ENCODE assay signal across 8 cellular contexts in the genomic region with DNA sequence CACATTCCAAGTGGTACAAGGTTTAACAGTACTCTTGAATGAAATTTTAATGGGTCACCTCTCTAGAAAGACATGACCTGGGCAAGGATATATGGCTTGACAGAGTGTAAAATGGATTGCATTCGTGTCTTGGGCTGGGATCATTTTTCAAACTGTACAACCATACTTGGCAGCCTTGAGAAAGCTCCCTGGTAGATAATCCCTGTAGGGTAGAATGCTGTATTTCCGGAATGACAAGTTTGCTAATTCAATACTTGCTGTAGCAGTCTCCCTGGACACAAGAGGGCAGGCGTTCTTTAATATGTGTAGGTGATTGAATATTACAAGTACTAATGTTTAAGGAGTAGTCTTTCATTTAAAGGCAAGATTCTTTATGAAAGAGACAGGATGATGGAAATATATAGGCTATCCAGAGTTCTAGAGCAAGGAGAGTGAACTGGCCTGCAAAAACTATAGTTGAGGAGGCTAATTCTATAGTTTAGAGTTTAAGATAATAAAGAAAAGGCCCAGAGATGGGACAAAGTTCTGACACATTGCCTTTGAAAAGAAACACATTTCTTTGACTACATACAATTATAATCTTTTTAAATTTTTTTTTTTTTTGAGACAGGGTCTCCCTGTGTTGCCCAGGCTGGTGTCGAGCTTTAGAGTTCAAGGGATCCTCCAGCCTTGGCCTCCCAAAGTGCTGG. TPM values are rescaled to one million over a fixed set of nuclear protein-coding genes. Genes with fewer than 3 reads are reported as not detected.
DNase-seq lines count a peak whose midpoint lies in the region; ATAC-seq, FAIRE-seq and TF ChIP-seq lines count a peak whose summit lies in the region.

No MANE protein-coding gene starts in this region.

- H3K27me3 ChIP-seq in BE2C: no peaks in the 10 kb centered on the region
- no peaks in the 10 kb centered on the region for H3K27me3 ChIP-seq in OCI-LY1 (ENCODE audit: insufficient read depth, low read length)
- H3K27me3 ChIP-seq in esophagus muscularis mucosa: no peaks in the 10 kb centered on the region
- no peaks in the 10 kb centered on the region for H3K27me3 ChIP-seq in pancreas

- TF ChIP-seq POLR2A in esophagus muscularis mucosa (IDR thresholded peaks at IDR 0.05; ENCODE audit: low read depth): no peak

- H3K4me3 ChIP-seq in BE2C (ENCODE audit: low read depth, low read length) (no peak overlapping the region), OCI-LY1 (ENCODE audit: low read depth, low read length, poor library complexity, severe bottlenecking) (no peak overlapping the region), esophagus muscularis mucosa (no peak overlapping the region), pancreas (no peak overlapping the region)

- H3K9me2 ChIP-seq in OCI-LY1 (ENCODE audit: low read depth, low read length): no peaks in the 10 kb centered on the region

- DNase-seq in BE2C: no peak
- no peak for DNase-seq in esophagus muscularis mucosa (ENCODE audit: extremely low spot score)
- DNase-seq in pancreas: peak in 4 of 6 donors; percentile 46 to 76 (median 72)
- DNase-seq in GF-D8 (lab: John Stamatoyannopoulos, UW): no peak
- DNase-seq in caudate nucleus (lab: John Stamatoyannopoulos, UW): no peak

- intact Hi-C loops in esophagus muscularis mucosa (cut with DNase I): no loop called here
- intact Hi-C loops in pancreas (cut with DNase I): loop anchor here in 1 of 3 donors (10.0 kb wide), 1 partner anchor 151 kb away; no protein-coding TSS in a partner anchor

- no peak overlapping the region for H3K4me2 ChIP-seq in OCI-LY1 (ENCODE audit: low read length)

- ATAC-seq in HG02884 (IDR thresholded peaks at IDR 0.05; ENCODE audit: unreplicated experiment) (peak; percentile 66), pancreas (peak; percentile 99 to 100 (median 100)), GM21381 (IDR thresholded peaks at IDR 0.05; ENCODE audit: unreplicated experiment) (no peak)

- H2AFZ ChIP-seq in OCI-LY1 (ENCODE audit: low read length): no peak overlapping the region

- H4K20me1 ChIP-seq in OCI-LY1 (ENCODE audit: insufficient read depth, low read length): no peaks in the 10 kb centered on the region

- TF ChIP-seq EP300 in esophagus muscularis mucosa (IDR thresholded peaks at IDR 0.05): no peak

- peak; percentile 61 for TF ChIP-seq CTCF in BE2C (IDR thresholded peaks at IDR 0.05; ENCODE audit: low read depth, low read length)
- TF ChIP-seq CTCF in OCI-LY1 (IDR thresholded peaks at IDR 0.05; ENCODE audit: low read length): peak; percentile 88
- peak; percentile 20 to 41 (median 25) for TF ChIP-seq CTCF in esophagus muscularis mucosa (IDR thresholded peaks at IDR 0.05)
- peak; percentile 35 to 63 (median 50) for TF ChIP-seq CTCF in pancreas (IDR thresholded peaks at IDR 0.05)

- H3K27ac ChIP-seq in OCI-LY1 (ENCODE audit: low read depth, low read length, poor library complexity, severe bottlenecking): peak overlapping the region; percentile 20
- no peak overlapping the region for H3K27ac ChIP-seq in esophagus muscularis mucosa (replicated peaks in 1 of 4)
- peak overlapping the region in 2 of 4 donors; percentile 8 to 51 for H3K27ac ChIP-seq in pancreas
- no peak overlapping the region for H3K27ac ChIP-seq in caudate nucleus (ENCODE audit: low read depth, low read length)

- H3K79me2 ChIP-seq in OCI-LY1 (ENCODE audit: insufficient read depth, low read length): no peaks in the 10 kb centered on the region

- H3K4me1 ChIP-seq in BE2C: no peaks in the 10 kb centered on the region
- H3K4me1 ChIP-seq in OCI-LY1 (ENCODE audit: insufficient read depth, low read length, severe bottlenecking): peaks cover 16% of the 10 kb centered on the region
- no peaks in the 10 kb centered on the region for H3K4me1 ChIP-seq in esophagus muscularis mucosa
- H3K4me1 ChIP-seq in pancreas: peaks cover 0 to 6% (median 4%) of the 10 kb centered on the region in 3 donors

- H3K9me3 ChIP-seq in BE2C: no peaks in the 10 kb centered on the region
- no peaks in the 10 kb centered on the region for H3K9me3 ChIP-seq in OCI-LY1 (ENCODE audit: low read length)
- H3K9me3 ChIP-seq in esophagus muscularis mucosa: no peaks in the 10 kb centered on the region
- no peaks in the 10 kb centered on the region for H3K9me3 ChIP-seq in pancreas

- 60% methylated on average over 4 of the region's 4 CpGs for WGBS in esophagus muscularis mucosa
- 27 to 28% methylated on average over 4 of the region's 4 CpGs for WGBS in pancreas, 2 donors

- H3K9ac ChIP-seq in OCI-LY1 (ENCODE audit: low read length): no peak overlapping the region

- peak; percentile 87 for FAIRE-seq in pancreas (lab: Jason Lieb, UNC)

- H3K36me3 ChIP-seq in BE2C (no peaks in the 10 kb centered on the region), OCI-LY1 (ENCODE audit: insufficient read depth, low read length) (no peaks in the 10 kb centered on the region), esophagus muscularis mucosa (peaks cover 0 to 4% (median 0%) of the 10 kb centered on the region in 4 donors), pancreas (no peaks in the 10 kb centered on the region)

- no peaks in the 10 kb centered on the region for H3F3A ChIP-seq in OCI-LY1 (ENCODE audit: insufficient read depth, low read length)

RNA-seq across cellular contexts. Expression of a gene that starts 53.4 kb away (rescaled TPM):
- 0.46 TPM for polyA plus RNA-seq in BE2C (2012; ENCODE audit: insufficient read depth, insufficient read length, low read depth)
- total RNA-seq in esophagus muscularis mucosa (10 to 100 TPM in 1 of 4 donors, 1 to 10 TPM in 3; 4.1 to 18.7 (median 6.6) TPM), pancreas (10 to 100 TPM in 5 of 6 donors, 1 to 10 TPM in 1; 8.7 to 35.4 (median 12.5) TPM)
- 1 to 10 TPM; 3.2 to 4.1 TPM for polyA plus RNA-seq in pancreas

Comparison
In these comparisons a context has a peak if more than half of its experiments do, and no peak if none do; other contexts are left out.
1. DNase-seq: peak in pancreas (4 of 6); none in BE2C (single experiment), esophagus muscularis mucosa (single experiment), GF-D8 (single experiment) and caudate nucleus (0 of 61).
2. CTCF ChIP-seq: peak in every context shown above with its lines; median percentile 88 in OCI-LY1; 61 in BE2C; 50 in pancreas; 25 in esophagus muscularis mucosa.